In the genomic region with DNA sequence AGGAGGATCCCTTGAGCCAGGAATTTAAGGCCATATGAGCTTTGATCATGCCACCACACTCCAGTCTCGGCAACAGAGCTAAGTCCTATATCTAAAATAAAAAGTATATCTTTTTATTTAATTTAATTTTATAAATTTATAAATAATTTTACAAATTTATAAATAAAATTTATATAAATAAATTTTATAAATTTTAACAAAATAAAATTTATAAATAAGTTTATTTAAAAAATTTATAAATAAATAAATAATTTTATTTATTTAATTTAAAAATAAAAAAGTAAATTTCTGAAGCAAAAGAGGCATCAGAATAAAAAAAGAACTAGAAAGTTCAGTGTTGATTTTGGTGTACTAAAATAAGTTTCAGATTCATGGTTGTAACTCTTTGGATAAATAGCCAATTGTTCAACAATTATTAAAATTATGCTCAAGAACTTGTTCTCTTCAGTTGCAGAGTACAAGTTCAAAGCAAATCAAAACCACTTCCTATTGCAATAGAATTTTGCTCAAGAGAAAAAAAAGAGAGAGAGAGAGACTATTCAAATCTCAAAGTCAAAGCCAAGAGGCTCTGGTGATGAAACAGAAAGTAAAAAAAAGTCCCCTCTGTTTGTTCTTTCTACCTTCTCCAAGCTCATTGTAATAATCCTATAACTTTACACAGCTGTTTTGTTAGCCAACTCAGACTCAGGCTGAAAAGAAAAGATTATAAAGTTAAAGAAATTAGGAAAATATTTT, we compare ENCODE assay signal across 8 cellular contexts.
A peak's percentile ranks its signal among the peaks of the same experiment; 100 is the strongest.
DNase-seq lines count a peak whose midpoint lies in the region; ATAC-seq and TF ChIP-seq lines count a peak whose summit lies in the region.

No MANE protein-coding gene starts in this region.

- no peak overlapping the region for H3K4me3 ChIP-seq in GM12864 (ENCODE audit: low read depth, low read length)
- no peak overlapping the region for H3K4me3 ChIP-seq in astrocyte of the spinal cord (ENCODE audit: low read depth, low read length)

- no peak for TF ChIP-seq CTCF in GM12864 (IDR thresholded peaks at IDR 0.05; ENCODE audit: low read depth, low read length, missing control alignments)
- no peak for TF ChIP-seq CTCF in astrocyte of the spinal cord (IDR thresholded peaks at IDR 0.05; ENCODE audit: low read depth, low read length)

- ATAC-seq in GM21526 (IDR thresholded peaks at IDR 0.05; ENCODE audit: low FRiP score, unreplicated experiment) (peak; percentile 75), HG03469 (IDR thresholded peaks at IDR 0.05; ENCODE audit: unreplicated experiment) (peak; percentile 91)

- DNase-seq in GM12864 (ENCODE audit: low read depth) (peak; percentile 68), astrocyte of the spinal cord (ENCODE audit: low read depth, low spot score) (peak; percentile 57), dermis blood vessel endothelial cell (no peak), DMS79 (lab: John Stamatoyannopoulos, UW) (no peak), NCI-H748 (lab: John Stamatoyannopoulos, UW; ENCODE audit: unreplicated experiment) (no peak), NCI-H1417 (lab: John Stamatoyannopoulos, UW) (no peak)

- in situ Hi-C loops in astrocyte of the spinal cord (cut with HindIII; ENCODE audit: low sequenced_read_pairs): no loop called here

Comparison
In these comparisons a context has a peak if more than half of its experiments do, and no peak if none do; other contexts are left out.
1. DNase-seq: peak in GM12864 (single experiment) and astrocyte of the spinal cord (single experiment); none in dermis blood vessel endothelial cell (single experiment), DMS79 (single experiment), NCI-H748 (single experiment) and NCI-H1417 (0 of 3).